Comparison of ENCODE assay signal across 1 cellular context in the genomic region with DNA sequence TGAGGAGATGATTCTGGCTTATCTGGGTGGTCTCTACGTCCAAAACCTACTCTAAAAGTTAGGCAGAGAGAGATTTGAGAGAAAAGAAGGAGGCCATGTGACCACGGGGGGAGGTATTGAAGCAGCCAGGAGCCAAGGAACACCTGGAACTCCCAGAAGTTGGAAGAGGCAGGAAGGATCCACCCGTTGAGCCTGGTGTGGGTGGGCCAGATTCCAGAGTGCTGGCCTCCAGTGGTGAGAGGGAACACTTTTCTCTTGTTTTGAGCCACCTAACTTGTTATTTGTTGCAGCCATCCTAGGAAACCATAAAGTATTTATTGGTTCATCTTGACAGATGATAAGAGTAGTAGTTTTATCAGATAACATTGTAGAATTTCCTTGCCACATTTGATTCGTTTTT.
TF ChIP-seq lines count a peak whose summit lies in the region.

No MANE protein-coding gene starts in this region.

TF ChIP-seq in H1, 55 proteins besides CTCF, POLR2A, EP300 and RAD21:
- TF ChIP-seq, protein P1, sequence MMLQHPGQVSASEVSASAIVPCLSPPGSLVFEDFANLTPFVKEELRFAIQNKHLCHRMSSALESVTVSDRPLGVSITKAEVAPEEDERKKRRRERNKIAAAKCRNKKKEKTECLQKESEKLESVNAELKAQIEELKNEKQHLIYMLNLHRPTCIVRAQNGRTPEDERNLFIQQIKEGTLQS (IDR thresholded peaks at IDR 0.05; ENCODE audit: insufficient read depth, low read depth, low read length) = no peak
- TF ChIP-seq TCF12 (IDR thresholded peaks at IDR 0.05; ENCODE audit: low read depth, low read length) (no peak), CHD2 (IDR thresholded peaks at IDR 0.05; ENCODE audit: low read length) (no peak), SRF (IDR thresholded peaks at IDR 0.05; ENCODE audit: low read depth, low read length) (no peak)
